Comparison of ENCODE assay signal across 18 cellular contexts in genomic region chr14:70171719-70172118, GRCh38. TPM values are rescaled to one million over a fixed set of nuclear protein-coding genes. Genes with fewer than 3 reads are reported as not detected.
"Had no signal": no experiment of that assay in that cellular context is flagged by ENCODE, and none has a peak within 500 bp of the region (broad histone marks: within the 10 kb centered on the region; RNA-seq: fewer than 3 reads in every experiment).

No MANE protein-coding gene starts in this region.

- H3K4me3 Mint-ChIP-seq: activated CD4-positive, alpha-beta T cell treated with anti-CD3 and anti-CD28 coated beads, Interleukin-2, amount 10 ng/mL, durations not matched to agents 7 days and 5 days; central memory CD8-positive, alpha-beta T cell; immature natural killer cell; nephron had no signal

- H3K36me3 ChIP-seq: brain microvascular endothelial cell, transverse colon, vagina had no signal

- H3K4me1 Mint-ChIP-seq: activated CD4-positive, alpha-beta T cell treated with anti-CD3 and anti-CD28 coated beads, Interleukin-2, amount 10 ng/mL, durations not matched to agents 7 days and 5 days; central memory CD8-positive, alpha-beta T cell; immature natural killer cell; nephron had no signal

- DNase-seq: activated CD4-positive, alpha-beta T cell treated with anti-CD3 and anti-CD28 coated beads, Interleukin-2, amount 10 ng/mL, durations not matched to agents 7 days and 5 days; activated CD8-positive, alpha-beta memory T cell treated with anti-CD3 and anti-CD28 coated beads, Interleukin-2, amount 50 U/mL, for 48 hours; anterior cingulate cortex; brain microvascular endothelial cell; effector memory CD4-positive, alpha-beta T cell; foreskin keratinocyte; head of caudate nucleus; immature natural killer cell; right cardiac atrium; stimulated activated CD4-positive, alpha-beta T cell treated with anti-CD3 and anti-CD28 coated beads, Interleukin-15, amount 100 ng/mL, for 24 hours; stimulated activated CD4-positive, alpha-beta T cell treated with anti-CD3 and anti-CD28 coated beads, Interleukin-4, amount 100 ng/mL, for 24 hours; stimulated activated naive CD8-positive, alpha-beta T cell treated with anti-CD3 and anti-CD28 coated beads, Interleukin-15, Interleukin-2, amounts not matched to agents 100 U/mL and 50 U/mL, for 24 hours; transverse colon had no signal

- H3K9me3 ChIP-seq: transverse colon, vagina had no signal

- H3K36me3 Mint-ChIP-seq: immature natural killer cell had no signal

- H3K27me3 ChIP-seq: brain microvascular endothelial cell, transverse colon, vagina had no signal

- H3K9me3 Mint-ChIP-seq: activated CD4-positive, alpha-beta T cell treated with anti-CD3 and anti-CD28 coated beads, Interleukin-2, amount 10 ng/mL, durations not matched to agents 7 days and 5 days; nephron had no signal

- H3K27ac Mint-ChIP-seq: activated CD4-positive, alpha-beta T cell treated with anti-CD3 and anti-CD28 coated beads, Interleukin-2, amount 10 ng/mL, durations not matched to agents 7 days and 5 days; immature natural killer cell; nephron had no signal

- H3K4me3 ChIP-seq: skin epidermis, transverse colon, vagina had no signal

- ATAC-seq: foreskin keratinocyte; right cardiac atrium; stimulated activated naive CD8-positive, alpha-beta T cell treated with anti-CD3 and anti-CD28 coated beads, Interleukin-15, Interleukin-2, amounts not matched to agents 100 U/mL and 50 U/mL, for 24 hours had no signal

- H3K4me1 ChIP-seq: foreskin keratinocyte, transverse colon, vagina had no signal

- FAIRE-seq: TTC549 had no signal

- H3K27ac ChIP-seq: brain microvascular endothelial cell, foreskin keratinocyte, skin epidermis, transverse colon, vagina had no signal

RNA-seq across cellular contexts. Expression of gene SLC8A3, which starts 17.0 kb away (rescaled TPM):
- total RNA-seq: activated CD4-positive, alpha-beta T cell treated with anti-CD3 and anti-CD28 coated beads, Interleukin-2, amount 10 ng/mL, durations not matched to agents 7 days and 5 days had no signal
